In the genomic region with DNA sequence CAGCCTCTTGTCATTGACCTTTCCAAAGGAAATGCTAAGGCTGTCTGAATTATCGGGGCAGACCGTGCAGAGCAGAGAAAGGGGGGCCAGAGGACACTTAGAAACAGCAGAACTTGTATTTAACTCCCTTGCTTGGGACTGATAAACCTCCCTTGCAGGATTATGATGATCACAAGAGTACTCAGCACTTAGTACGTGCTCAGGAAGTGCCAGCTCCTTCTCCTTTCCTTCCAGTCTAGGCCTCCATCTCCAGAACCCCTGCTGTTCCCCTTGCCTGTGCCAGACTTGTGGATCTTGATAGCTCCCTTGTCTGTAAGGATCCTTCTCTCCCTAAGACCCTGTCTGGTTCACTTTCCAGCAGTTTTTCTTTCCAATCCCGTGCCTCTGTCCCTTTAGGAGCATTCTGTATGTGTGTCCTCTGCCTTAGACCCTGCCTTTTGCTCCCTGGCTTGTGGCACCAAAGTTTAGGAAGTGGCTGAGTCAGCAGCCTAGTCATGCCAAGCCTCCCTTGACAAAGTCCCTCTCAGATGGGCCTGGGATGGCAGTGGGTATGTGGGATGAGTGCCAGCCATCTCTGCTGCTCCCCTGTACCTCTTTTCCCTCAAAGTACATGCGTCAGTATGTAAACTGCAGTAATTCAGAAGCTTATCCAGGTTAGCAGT, we compare ENCODE assay signal across 8 cellular contexts. TPM values are rescaled to one million over a fixed set of nuclear protein-coding genes. Genes with fewer than 3 reads are reported as not detected.
DNase-seq lines count a peak whose midpoint lies in the region; ATAC-seq and TF ChIP-seq lines count a peak whose summit lies in the region.

No MANE protein-coding gene starts in this region.

- H3K9me3 Mint-ChIP-seq in activated naive CD8-positive, alpha-beta T cell treated with anti-CD3 and anti-CD28 coated beads for 36 hours: no peaks in the 10 kb centered on the region

- H3K36me3 ChIP-seq in DOHH2 (ENCODE audit: control insufficient read depth, low read length): no peaks in the 10 kb centered on the region
- no peaks in the 10 kb centered on the region for H3K36me3 ChIP-seq in iPS DF 6.9 (ENCODE audit: control insufficient read depth, insufficient read depth, low read length)

- peak overlapping the region; percentile 75 for H3K4me3 ChIP-seq in DOHH2 (ENCODE audit: low read length)
- peak overlapping the region; percentile 71 for H3K4me3 ChIP-seq in Jurkat, Clone E6-1 (ENCODE audit: low read length)
- peak overlapping the region; percentile 62; the same call in 1 of the 2 replicates for H3K4me3 ChIP-seq in iPS DF 6.9 (ENCODE audit: low read length)
- H3K4me3 ChIP-seq in skin epidermis: peak overlapping the region; percentile 48 to 85 (median 64)

- H3K4me3 Mint-ChIP-seq in activated naive CD8-positive, alpha-beta T cell treated with anti-CD3 and anti-CD28 coated beads for 36 hours: peak overlapping the region; percentile 84

- no peaks in the 10 kb centered on the region for H4K20me1 ChIP-seq in DOHH2 (ENCODE audit: control insufficient read depth, insufficient read depth, low read depth, low read length)

- H3K4me1 ChIP-seq in DOHH2 (ENCODE audit: control insufficient read depth, low read length): peaks cover 13% of the 10 kb centered on the region
- H3K4me1 ChIP-seq in iPS DF 6.9 (ENCODE audit: control insufficient read depth, insufficient read depth, low read length): peaks cover 5% of the 10 kb centered on the region; the same call in 1 of the 2 replicates

- H3K9me3 ChIP-seq in DOHH2 (ENCODE audit: control insufficient read depth, insufficient read depth, low read length): no peaks in the 10 kb centered on the region
- H3K9me3 ChIP-seq in iPS DF 6.9 (ENCODE audit: control insufficient read depth, insufficient read depth, low read length): no peaks in the 10 kb centered on the region

- TF ChIP-seq CTCF in DOHH2 (IDR thresholded peaks at IDR 0.05; ENCODE audit: low read depth, low read length, poor library complexity, severe bottlenecking): no peak

- DNase-seq in Jurkat, Clone E6-1 (ENCODE audit: low read depth, low spot score): no peak
- no peak for DNase-seq in activated naive CD8-positive, alpha-beta T cell treated with anti-CD3 and anti-CD28 coated beads for 36 hours
- DNase-seq in iPS DF 6.9 (ENCODE audit: low read depth, low spot score): no peak
- DNase-seq in NK-92 treated with Interleukin-12 subunit alpha and Interleukin-12 subunit beta, amount 100 ng/mL, for 24 hours (lab: John Stamatoyannopoulos, UW): no peak
- DNase-seq in retina: no peak

- no peaks in the 10 kb centered on the region for H3F3A ChIP-seq in DOHH2 (ENCODE audit: control insufficient read depth, insufficient read depth)

- H3K27ac ChIP-seq in DOHH2 (ENCODE audit: low read depth, low read length) (no peak overlapping the region), iPS DF 6.9 (ENCODE audit: low read length) (no peak overlapping the region), skin epidermis (peak overlapping the region in 16 of 21 experiments; percentile 15 to 85 (median 76))

- H3K27me3 ChIP-seq in DOHH2 (ENCODE audit: control insufficient read depth, low read length) (no peaks in the 10 kb centered on the region), iPS DF 6.9 (ENCODE audit: control insufficient read depth, insufficient read depth, low read length) (no peaks in the 10 kb centered on the region)

- H3K4me1 Mint-ChIP-seq in activated naive CD8-positive, alpha-beta T cell treated with anti-CD3 and anti-CD28 coated beads for 36 hours: peaks cover 35% of the 10 kb centered on the region

- H3K9me2 ChIP-seq in DOHH2 (replicated peaks; ENCODE audit: control insufficient read depth, low read length): no peaks in the 10 kb centered on the region

- peak overlapping the region; percentile 71 for H3K4me2 ChIP-seq in DOHH2 (ENCODE audit: low read length)

- H3K27ac Mint-ChIP-seq in activated naive CD8-positive, alpha-beta T cell treated with anti-CD3 and anti-CD28 coated beads for 36 hours: peak overlapping the region; percentile 17

- WGBS in iPS DF 6.9 (ENCODE audit: insufficient coverage, insufficient read length): no CpG with 5 or more reads among the region's 5 CpGs

- H3K36me3 Mint-ChIP-seq in activated naive CD8-positive, alpha-beta T cell treated with anti-CD3 and anti-CD28 coated beads for 36 hours: peaks cover 11% of the 10 kb centered on the region

- no peak for ATAC-seq in GM19328 (IDR thresholded peaks at IDR 0.05; ENCODE audit: unreplicated experiment)

- H3K27me3 Mint-ChIP-seq in activated naive CD8-positive, alpha-beta T cell treated with anti-CD3 and anti-CD28 coated beads for 36 hours: peaks cover 12% of the 10 kb centered on the region

- H3K79me2 ChIP-seq in DOHH2 (ENCODE audit: control insufficient read depth, low read length): no peaks in the 10 kb centered on the region

RNA-seq across cellular contexts. Expression of a gene that starts 0.8 kb away (rescaled TPM):
- polyA plus RNA-seq in Jurkat, Clone E6-1 (2012; ENCODE audit: insufficient read depth, insufficient read length): 55.7 TPM
- 10 to 100 TPM; 36.0 to 36.9 TPM for total RNA-seq in activated naive CD8-positive, alpha-beta T cell treated with anti-CD3 and anti-CD28 coated beads for 36 hours

Comparison
In these comparisons a context has a peak if more than half of its experiments do, and no peak if none do; other contexts are left out.
1. H3K27ac ChIP-seq: peak in skin epidermis (16 of 21); none in DOHH2 (single experiment) and iPS DF 6.9 (single experiment).
2. Peak in every context shown above with its lines, with median percentiles within 50 percentile points of each other: H3K4me3 ChIP-seq.